Comparison of ENCODE assay signal across 1 cellular context in the genomic region with DNA sequence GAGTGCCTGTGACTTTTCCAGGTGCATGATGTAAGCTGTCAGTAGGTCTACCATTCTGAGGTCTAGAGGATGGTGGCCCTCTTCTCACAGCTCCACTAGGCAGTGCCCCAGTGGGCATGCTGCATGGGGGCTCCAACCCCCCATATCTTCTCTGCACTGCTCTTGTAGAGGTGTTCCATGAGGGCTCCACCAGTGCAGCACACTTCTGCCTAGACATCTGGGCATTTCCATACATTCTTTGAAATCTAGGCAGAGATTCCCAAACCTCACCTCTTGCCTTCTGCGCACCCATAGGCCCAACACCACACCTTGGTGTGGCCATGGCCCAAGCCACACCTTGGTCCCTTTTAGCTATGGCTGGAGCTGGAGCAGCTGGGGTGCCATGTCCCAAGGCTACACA.
TF ChIP-seq lines count a peak whose summit lies in the region.

No MANE protein-coding gene starts in this region.

TF ChIP-seq in K562, 482 proteins besides CTCF, POLR2A, EP300 and RAD21 (continued from another document):
- no peak for TF ChIP-seq MEIS2 (IDR thresholded peaks at IDR 0.05; ENCODE audit: partially characterized antibody)
- TF ChIP-seq HNRNPL (IDR thresholded peaks at IDR 0.05; ENCODE audit: low read depth, low read length): no peak
- TF ChIP-seq ZNF785 (CRISPR knock-in tag; IDR thresholded peaks at IDR 0.05): no peak
- no peak for TF ChIP-seq SRSF9 (IDR thresholded peaks at IDR 0.05; ENCODE audit: borderline replicate concordance, low read depth, low read length)
- TF ChIP-seq CBX1 (IDR thresholded peaks at IDR 0.05; ENCODE audit: low read depth): peak; percentile 63; the same call in 1 of the 2 replicates
- TF ChIP-seq CBX3 (IDR thresholded peaks at IDR 0.05; ENCODE audit: borderline replicate concordance in 1 of 2, low read length in 2 of 2): peak in 1 of 2 experiments; percentile 86; a peak in 1 of 3 replicates
- peak; percentile 85 for TF ChIP-seq CBX5 (IDR thresholded peaks at IDR 0.05; ENCODE audit: borderline replicate concordance, low read depth)
- no peak for TF ChIP-seq NCOA2 (IDR thresholded peaks at IDR 0.05; ENCODE audit: partially characterized antibody in 2 of 2)
